8 cellular contexts compared by ENCODE assay signal in the genomic region with DNA sequence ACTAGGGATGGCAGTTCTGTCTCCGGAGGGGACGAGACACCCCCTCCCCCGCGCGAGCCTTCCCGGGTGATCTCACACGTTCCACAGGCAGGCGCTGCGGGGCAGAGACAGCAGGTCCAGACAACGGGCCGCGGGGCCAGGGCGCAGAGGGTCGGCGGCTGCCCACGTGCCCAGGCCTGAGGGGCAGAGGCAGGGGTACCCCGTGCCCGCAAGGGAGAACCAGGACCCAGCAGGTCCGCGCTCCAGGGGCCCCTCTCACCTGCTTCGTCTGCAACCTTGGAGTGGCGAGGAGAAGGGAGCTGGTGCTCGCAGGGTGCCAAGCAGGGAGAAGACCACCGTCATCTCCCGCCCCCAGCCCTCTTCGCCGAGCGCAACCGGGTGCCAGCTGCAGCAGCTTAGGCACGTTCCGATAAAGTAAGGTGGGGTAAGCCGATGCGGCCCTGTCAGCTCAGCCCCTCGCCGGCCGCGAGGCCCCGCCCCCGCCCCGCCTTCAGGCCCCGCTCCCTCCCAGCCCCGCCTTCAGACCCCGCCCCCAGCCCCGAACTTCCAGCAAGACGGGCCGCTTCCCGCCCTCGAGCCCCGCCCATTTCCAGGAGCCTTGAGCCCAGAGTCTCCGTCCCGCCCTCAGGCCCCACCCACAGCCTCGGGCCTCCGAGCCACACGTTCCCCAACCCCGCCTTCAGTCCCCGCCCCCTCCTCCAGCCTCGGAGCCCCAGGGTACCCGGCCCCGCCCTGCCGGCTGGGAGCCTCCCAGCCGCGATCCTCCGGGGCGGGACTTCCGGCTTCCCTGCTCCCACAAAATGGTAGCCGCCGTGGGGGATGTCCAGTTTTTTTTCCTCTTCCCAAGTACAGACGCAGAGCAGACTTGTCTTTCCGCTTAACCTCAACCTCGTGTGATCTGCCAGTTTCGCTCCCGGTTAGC. TPM values are rescaled to one million over a fixed set of nuclear protein-coding genes. Genes with fewer than 3 reads are reported as not detected.
DNase-seq lines count a peak whose midpoint lies in the region; ATAC-seq and TF ChIP-seq lines count a peak whose summit lies in the region.

A gene with protein sequence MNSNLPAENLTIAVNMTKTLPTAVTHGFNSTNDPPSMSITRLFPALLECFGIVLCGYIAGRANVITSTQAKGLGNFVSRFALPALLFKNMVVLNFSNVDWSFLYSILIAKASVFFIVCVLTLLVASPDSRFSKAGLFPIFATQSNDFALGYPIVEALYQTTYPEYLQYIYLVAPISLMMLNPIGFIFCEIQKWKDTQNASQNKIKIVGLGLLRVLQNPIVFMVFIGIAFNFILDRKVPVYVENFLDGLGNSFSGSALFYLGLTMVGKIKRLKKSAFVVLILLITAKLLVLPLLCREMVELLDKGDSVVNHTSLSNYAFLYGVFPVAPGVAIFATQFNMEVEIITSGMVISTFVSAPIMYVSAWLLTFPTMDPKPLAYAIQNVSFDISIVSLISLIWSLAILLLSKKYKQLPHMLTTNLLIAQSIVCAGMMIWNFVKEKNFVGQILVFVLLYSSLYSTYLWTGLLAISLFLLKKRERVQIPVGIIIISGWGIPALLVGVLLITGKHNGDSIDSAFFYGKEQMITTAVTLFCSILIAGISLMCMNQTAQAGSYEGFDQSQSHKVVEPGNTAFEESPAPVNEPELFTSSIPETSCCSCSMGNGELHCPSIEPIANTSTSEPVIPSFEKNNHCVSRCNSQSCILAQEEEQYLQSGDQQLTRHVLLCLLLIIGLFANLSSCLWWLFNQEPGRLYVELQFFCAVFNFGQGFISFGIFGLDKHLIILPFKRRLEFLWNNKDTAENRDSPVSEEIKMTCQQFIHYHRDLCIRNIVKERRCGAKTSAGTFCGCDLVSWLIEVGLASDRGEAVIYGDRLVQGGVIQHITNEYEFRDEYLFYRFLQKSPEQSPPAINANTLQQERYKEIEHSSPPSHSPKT (minus strand): TSS at position 416 of the 922 bp plus-strand sequence. CDS start 5,073 bp downstream, outside the sequence.

- peak; percentile 92 for ATAC-seq in GM18498 (IDR thresholded peaks at IDR 0.05; ENCODE audit: unreplicated experiment)
- peak; percentile 91 for ATAC-seq in HG02885 (IDR thresholded peaks at IDR 0.05; ENCODE audit: poor library complexity, unreplicated experiment)
- ATAC-seq in T-helper 17 cell = peak; percentile 82
- ATAC-seq in right cardiac atrium = peak; percentile 100

- peak within 1 kb of the TSS; percentile 93 for H3K4me3 ChIP-seq in right cardiac atrium (ENCODE audit: low read length)
- H3K4me3 ChIP-seq in uterus = peak within 1 kb of the TSS; percentile 68 to 86

- no peaks in the 10 kb centered on the region for H3K36me3 ChIP-seq in uterus

- intact Hi-C loops in right cardiac atrium (cut with DNase I) (loop anchor here in 1 of 4 donors (10.0 kb wide), 1 partner anchor 198 kb away; no protein-coding TSS in a partner anchor), uterus (cut with DNase I; ENCODE audit: low total_unique reads) (no loop called here)

- peaks cover 4% of the 10 kb centered on the region for H3K36me3 Mint-ChIP-seq in T-helper 17 cell (ENCODE audit: low read depth)

- H3K27me3 Mint-ChIP-seq in T-helper 17 cell = no peaks in the 10 kb centered on the region

- peak in 1 of 2 donors; percentile 37 for TF ChIP-seq POLR2A in uterus (IDR thresholded peaks at IDR 0.05)

- H3K27me3 ChIP-seq in right cardiac atrium (ENCODE audit: control insufficient read depth, insufficient read depth) (no peaks in the 10 kb centered on the region), uterus (no peaks in the 10 kb centered on the region)

- DNase-seq in NCI-H187 (lab: John Stamatoyannopoulos, UW) (peak; percentile 72 to 98), T-helper 17 cell (peak; percentile 59 to 97 (median 97)), anterior cingulate cortex (lab: John Stamatoyannopoulos, UW) (peak; percentile 66 to 99 (median 97)), right cardiac atrium (peak; percentile 100), pulmonary artery endothelial cell (ENCODE audit: low read depth, low spot score) (peak; percentile 93), uterus (peak; percentile 99 to 100)

- WGBS in right cardiac atrium = under 1% methylated on average over 72 of the region's 72 CpGs

- H3K9me3 ChIP-seq in T-helper 17 cell (ENCODE audit: control insufficient read depth, low read length, poor library complexity, severe bottlenecking) (no peaks in the 10 kb centered on the region), right cardiac atrium (ENCODE audit: control insufficient read depth, low read length) (no peaks in the 10 kb centered on the region), uterus (no peaks in the 10 kb centered on the region)

- peak within 1 kb of the TSS; percentile 99 for H3K27ac Mint-ChIP-seq in T-helper 17 cell

- H3K27ac ChIP-seq in right cardiac atrium (ENCODE audit: low read length) = peak within 1 kb of the TSS; percentile 97
- peak within 1 kb of the TSS; percentile 78 to 81 for H3K27ac ChIP-seq in uterus

- no peaks in the 10 kb centered on the region for H3K4me1 ChIP-seq in right cardiac atrium (ENCODE audit: control insufficient read depth, insufficient read depth, low read length)
- no peaks in the 10 kb centered on the region for H3K4me1 ChIP-seq in uterus

- peaks cover 45% of the 10 kb centered on the region for H3K4me1 Mint-ChIP-seq in T-helper 17 cell

- peak within 1 kb of the TSS; percentile 100 for H3K4me3 Mint-ChIP-seq in T-helper 17 cell

- peak in 1 of 4 experiments; percentile 22 for TF ChIP-seq CTCF in uterus (IDR thresholded peaks at IDR 0.05)

RNA-seq across cellular contexts. Expression of the gene that starts here (rescaled TPM):
- total RNA-seq in T-helper 17 cell (10 to 100 TPM; 14.0 to 16.7 TPM), right cardiac atrium (10 to 100 TPM; 12.1 to 15.5 (median 15.5) TPM), pulmonary artery endothelial cell (1.9 and 2.3 TPM in 2 replicates), uterus (1 to 10 TPM; 2.3 to 6.6 (median 4.6) TPM)
- polyA plus RNA-seq in right cardiac atrium = 4.3 TPM

Comparison
In these comparisons a context has a peak if more than half of its experiments do, and no peak if none do; other contexts are left out.
1. Peak in every context shown above with its lines: DNase-seq, ATAC-seq, H3K4me3 ChIP-seq and H3K27ac ChIP-seq.